Comparison of ENCODE assay signal across 1 cellular context in genomic region chr20:37542281-37542680, GRCh38.
TF ChIP-seq lines count a peak whose summit lies in the region.

No MANE protein-coding gene starts in this region.

TF ChIP-seq in K562, 482 proteins besides CTCF, POLR2A, EP300 and RAD21 (continued from another document and continues in another):
- no peak for TF ChIP-seq ARID4B (CRISPR knock-in tag; IDR thresholded peaks at IDR 0.05)
- no peak for TF ChIP-seq ETV6 (IDR thresholded peaks at IDR 0.05; ENCODE audit: borderline replicate concordance in 1 of 2, low read depth in 2 of 2, low read length in 1 of 2)
- TF ChIP-seq ETV6 (CRISPR knock-in tag; IDR thresholded peaks at IDR 0.05; ENCODE audit: borderline replicate concordance): no peak
- TF ChIP-seq TFE3 (CRISPR knock-in tag; IDR thresholded peaks at IDR 0.05): peak; percentile 76
- TF ChIP-seq POLR2H (tag; IDR thresholded peaks at IDR 0.05; ENCODE audit: low read depth): no peak
- no peak for TF ChIP-seq HMGN3 (IDR thresholded peaks at IDR 0.05; ENCODE audit: borderline replicate concordance, extremely low read depth, insufficient read length, low read depth, low read length)
- no peak for TF ChIP-seq ATF7 (IDR thresholded peaks at IDR 0.05)
- TF ChIP-seq ZNF3 (CRISPR knock-in tag; IDR thresholded peaks at IDR 0.05): no peak
- TF ChIP-seq NFRKB (IDR thresholded peaks at IDR 0.05; ENCODE audit: low read depth): no peak
- TF ChIP-seq FOXM1 (IDR thresholded peaks at IDR 0.05; ENCODE audit: low read depth): no peak
- no peak for TF ChIP-seq FOXM1 (CRISPR knock-in tag; IDR thresholded peaks at IDR 0.05; ENCODE audit: low read depth)
- TF ChIP-seq ZNF75A (CRISPR knock-in tag; IDR thresholded peaks at IDR 0.05): peak; percentile 89
- no peak for TF ChIP-seq SRSF1 (IDR thresholded peaks at IDR 0.05; ENCODE audit: low read depth, low read length)
- no peak for TF ChIP-seq PRPF4 (IDR thresholded peaks at IDR 0.05; ENCODE audit: insufficient read depth, low read depth, low read length, poor library complexity, severe bottlenecking)
- no peak for TF ChIP-seq DIDO1 (tag; IDR thresholded peaks at IDR 0.05; ENCODE audit: low read depth)
- TF ChIP-seq MTA2 (IDR thresholded peaks at IDR 0.05; ENCODE audit: low read depth): no peak
- TF ChIP-seq CBX2 (IDR thresholded peaks at IDR 0.05; ENCODE audit: insufficient read depth, low read length, poor library complexity, severe bottlenecking): no peak
- TF ChIP-seq L3MBTL2 (IDR thresholded peaks at IDR 0.05): no peak
- TF ChIP-seq ZNF354B (CRISPR knock-in tag; IDR thresholded peaks at IDR 0.05): peak; percentile 74
- peak; percentile 92 for TF ChIP-seq ZNF165 (CRISPR knock-in tag; IDR thresholded peaks at IDR 0.05; ENCODE audit: borderline replicate concordance)
- TF ChIP-seq, protein P1, sequence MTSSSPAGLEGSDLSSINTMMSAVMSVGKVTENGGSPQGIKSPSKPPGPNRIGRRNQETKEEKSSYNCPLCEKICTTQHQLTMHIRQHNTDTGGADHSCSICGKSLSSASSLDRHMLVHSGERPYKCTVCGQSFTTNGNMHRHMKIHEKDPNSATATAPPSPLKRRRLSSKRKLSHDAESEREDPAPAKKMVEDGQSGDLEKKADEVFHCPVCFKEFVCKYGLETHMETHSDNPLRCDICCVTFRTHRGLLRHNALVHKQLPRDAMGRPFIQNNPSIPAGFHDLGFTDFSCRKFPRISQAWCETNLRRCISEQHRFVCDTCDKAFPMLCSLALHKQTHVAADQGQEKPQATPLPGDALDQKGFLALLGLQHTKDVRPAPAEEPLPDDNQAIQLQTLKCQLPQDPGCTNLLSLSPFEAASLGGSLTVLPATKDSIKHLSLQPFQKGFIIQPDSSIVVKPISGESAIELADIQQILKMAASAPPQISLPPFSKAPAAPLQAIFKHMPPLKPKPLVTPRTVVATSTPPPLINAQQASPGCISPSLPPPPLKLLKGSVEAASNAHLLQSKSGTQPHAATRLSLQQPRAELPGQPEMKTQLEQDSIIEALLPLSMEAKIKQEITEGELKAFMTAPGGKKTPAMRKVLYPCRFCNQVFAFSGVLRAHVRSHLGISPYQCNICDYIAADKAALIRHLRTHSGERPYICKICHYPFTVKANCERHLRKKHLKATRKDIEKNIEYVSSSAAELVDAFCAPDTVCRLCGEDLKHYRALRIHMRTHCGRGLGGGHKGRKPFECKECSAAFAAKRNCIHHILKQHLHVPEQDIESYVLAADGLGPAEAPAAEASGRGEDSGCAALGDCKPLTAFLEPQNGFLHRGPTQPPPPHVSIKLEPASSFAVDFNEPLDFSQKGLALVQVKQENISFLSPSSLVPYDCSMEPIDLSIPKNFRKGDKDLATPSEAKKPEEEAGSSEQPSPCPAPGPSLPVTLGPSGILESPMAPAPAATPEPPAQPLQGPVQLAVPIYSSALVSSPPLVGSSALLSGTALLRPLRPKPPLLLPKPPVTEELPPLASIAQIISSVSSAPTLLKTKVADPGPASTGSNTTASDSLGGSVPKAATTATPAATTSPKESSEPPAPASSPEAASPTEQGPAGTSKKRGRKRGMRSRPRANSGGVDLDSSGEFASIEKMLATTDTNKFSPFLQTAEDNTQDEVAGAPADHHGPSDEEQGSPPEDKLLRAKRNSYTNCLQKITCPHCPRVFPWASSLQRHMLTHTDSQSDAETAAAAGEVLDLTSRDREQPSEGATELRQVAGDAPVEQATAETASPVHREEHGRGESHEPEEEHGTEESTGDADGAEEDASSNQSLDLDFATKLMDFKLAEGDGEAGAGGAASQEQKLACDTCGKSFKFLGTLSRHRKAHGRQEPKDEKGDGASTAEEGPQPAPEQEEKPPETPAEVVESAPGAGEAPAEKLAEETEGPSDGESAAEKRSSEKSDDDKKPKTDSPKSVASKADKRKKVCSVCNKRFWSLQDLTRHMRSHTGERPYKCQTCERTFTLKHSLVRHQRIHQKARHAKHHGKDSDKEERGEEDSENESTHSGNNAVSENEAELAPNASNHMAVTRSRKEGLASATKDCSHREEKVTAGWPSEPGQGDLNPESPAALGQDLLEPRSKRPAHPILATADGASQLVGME (CRISPR knock-in tag; IDR thresholded peaks at IDR 0.05): peak; percentile 96
- TF ChIP-seq SIX5 (IDR thresholded peaks at IDR 0.05; ENCODE audit: borderline replicate concordance in 1 of 2, insufficient read depth in 1 of 2, low read depth in 1 of 2, low read length in 2 of 2): no peak
- no peak for TF ChIP-seq FOXK2 (conservative IDR thresholded peaks at IDR 0.05 in 1 of 2, IDR thresholded peaks at IDR 0.05 in 1 of 2; ENCODE audit: low read depth in 2 of 2)
- TF ChIP-seq, protein P2, sequence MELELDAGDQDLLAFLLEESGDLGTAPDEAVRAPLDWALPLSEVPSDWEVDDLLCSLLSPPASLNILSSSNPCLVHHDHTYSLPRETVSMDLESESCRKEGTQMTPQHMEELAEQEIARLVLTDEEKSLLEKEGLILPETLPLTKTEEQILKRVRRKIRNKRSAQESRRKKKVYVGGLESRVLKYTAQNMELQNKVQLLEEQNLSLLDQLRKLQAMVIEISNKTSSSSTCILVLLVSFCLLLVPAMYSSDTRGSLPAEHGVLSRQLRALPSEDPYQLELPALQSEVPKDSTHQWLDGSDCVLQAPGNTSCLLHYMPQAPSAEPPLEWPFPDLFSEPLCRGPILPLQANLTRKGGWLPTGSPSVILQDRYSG (tag; conservative IDR thresholded peaks at IDR 0.05; ENCODE audit: low read depth): peak; percentile 96
- no peak for TF ChIP-seq HSF4 (CRISPR knock-in tag; IDR thresholded peaks at IDR 0.05; ENCODE audit: borderline replicate concordance)
- TF ChIP-seq, protein P3, sequence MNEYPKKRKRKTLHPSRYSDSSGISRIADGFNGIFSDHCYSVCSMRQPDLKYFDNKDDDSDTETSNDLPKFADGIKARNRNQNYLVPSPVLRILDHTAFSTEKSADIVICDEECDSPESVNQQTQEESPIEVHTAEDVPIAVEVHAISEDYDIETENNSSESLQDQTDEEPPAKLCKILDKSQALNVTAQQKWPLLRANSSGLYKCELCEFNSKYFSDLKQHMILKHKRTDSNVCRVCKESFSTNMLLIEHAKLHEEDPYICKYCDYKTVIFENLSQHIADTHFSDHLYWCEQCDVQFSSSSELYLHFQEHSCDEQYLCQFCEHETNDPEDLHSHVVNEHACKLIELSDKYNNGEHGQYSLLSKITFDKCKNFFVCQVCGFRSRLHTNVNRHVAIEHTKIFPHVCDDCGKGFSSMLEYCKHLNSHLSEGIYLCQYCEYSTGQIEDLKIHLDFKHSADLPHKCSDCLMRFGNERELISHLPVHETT (CRISPR knock-in tag; conservative IDR thresholded peaks at IDR 0.05 in 1 of 2, IDR thresholded peaks at IDR 0.05 in 1 of 2): peak in 1 of 2 experiments; percentile 93; a peak in 2 of 4 replicates
- no peak for TF ChIP-seq THRB (CRISPR knock-in tag; conservative IDR thresholded peaks at IDR 0.05)
- no peak for TF ChIP-seq E2F6 (IDR thresholded peaks at IDR 0.05; ENCODE audit: borderline replicate concordance in 1 of 2, extremely low read depth in 1 of 2, insufficient read depth in 1 of 2, insufficient read length in 1 of 2, low read depth in 1 of 2, low read length in 1 of 2, poor library complexity in 1 of 2, severe bottlenecking in 1 of 2)
- TF ChIP-seq, protein P4, sequence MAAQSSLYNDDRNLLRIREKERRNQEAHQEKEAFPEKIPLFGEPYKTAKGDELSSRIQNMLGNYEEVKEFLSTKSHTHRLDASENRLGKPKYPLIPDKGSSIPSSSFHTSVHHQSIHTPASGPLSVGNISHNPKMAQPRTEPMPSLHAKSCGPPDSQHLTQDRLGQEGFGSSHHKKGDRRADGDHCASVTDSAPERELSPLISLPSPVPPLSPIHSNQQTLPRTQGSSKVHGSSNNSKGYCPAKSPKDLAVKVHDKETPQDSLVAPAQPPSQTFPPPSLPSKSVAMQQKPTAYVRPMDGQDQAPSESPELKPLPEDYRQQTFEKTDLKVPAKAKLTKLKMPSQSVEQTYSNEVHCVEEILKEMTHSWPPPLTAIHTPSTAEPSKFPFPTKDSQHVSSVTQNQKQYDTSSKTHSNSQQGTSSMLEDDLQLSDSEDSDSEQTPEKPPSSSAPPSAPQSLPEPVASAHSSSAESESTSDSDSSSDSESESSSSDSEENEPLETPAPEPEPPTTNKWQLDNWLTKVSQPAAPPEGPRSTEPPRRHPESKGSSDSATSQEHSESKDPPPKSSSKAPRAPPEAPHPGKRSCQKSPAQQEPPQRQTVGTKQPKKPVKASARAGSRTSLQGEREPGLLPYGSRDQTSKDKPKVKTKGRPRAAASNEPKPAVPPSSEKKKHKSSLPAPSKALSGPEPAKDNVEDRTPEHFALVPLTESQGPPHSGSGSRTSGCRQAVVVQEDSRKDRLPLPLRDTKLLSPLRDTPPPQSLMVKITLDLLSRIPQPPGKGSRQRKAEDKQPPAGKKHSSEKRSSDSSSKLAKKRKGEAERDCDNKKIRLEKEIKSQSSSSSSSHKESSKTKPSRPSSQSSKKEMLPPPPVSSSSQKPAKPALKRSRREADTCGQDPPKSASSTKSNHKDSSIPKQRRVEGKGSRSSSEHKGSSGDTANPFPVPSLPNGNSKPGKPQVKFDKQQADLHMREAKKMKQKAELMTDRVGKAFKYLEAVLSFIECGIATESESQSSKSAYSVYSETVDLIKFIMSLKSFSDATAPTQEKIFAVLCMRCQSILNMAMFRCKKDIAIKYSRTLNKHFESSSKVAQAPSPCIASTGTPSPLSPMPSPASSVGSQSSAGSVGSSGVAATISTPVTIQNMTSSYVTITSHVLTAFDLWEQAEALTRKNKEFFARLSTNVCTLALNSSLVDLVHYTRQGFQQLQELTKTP (IDR thresholded peaks at IDR 0.05; ENCODE audit: low read depth in 1 of 2, partially characterized antibody in 2 of 2): no peak
- TF ChIP-seq PYGO2 (tag; IDR thresholded peaks at IDR 0.05): peak; percentile 83
- TF ChIP-seq NCOA4 (IDR thresholded peaks at IDR 0.05; ENCODE audit: partially characterized antibody): no peak
- no peak for TF ChIP-seq HNRNPK (IDR thresholded peaks at IDR 0.05; ENCODE audit: low read depth, low read length, poor library complexity, severe bottlenecking)
- no peak for TF ChIP-seq ZNF217 (CRISPR knock-in tag; IDR thresholded peaks at IDR 0.05)
- no peak for TF ChIP-seq ZNF699 (CRISPR knock-in tag; IDR thresholded peaks at IDR 0.05; ENCODE audit: insufficient replicate concordance)
- no peak for TF ChIP-seq MCM2 (IDR thresholded peaks at IDR 0.05; ENCODE audit: low read depth)
- TF ChIP-seq ZNF133 (CRISPR knock-in tag; IDR thresholded peaks at IDR 0.05): 0 out of 2 replicates have a peak, but pooled peaks have one; percentile 82
- TF ChIP-seq ZNF134 (CRISPR knock-in tag; conservative IDR thresholded peaks at IDR 0.05): peak; percentile 74
- TF ChIP-seq SIRT6 (IDR thresholded peaks at IDR 0.05; ENCODE audit: low read depth, low read length): no peak
- no peak for TF ChIP-seq C11orf30 (IDR thresholded peaks at IDR 0.05; ENCODE audit: low read depth)
- no peak for TF ChIP-seq U2AF2 (optimal IDR thresholded peaks at IDR 0.05; ENCODE audit: low read depth, low read length)
